In genomic region chr19:5386841-5387240, GRCh38 we compare ENCODE assay signal across 2 cellular contexts.
TF ChIP-seq lines count a peak whose summit lies in the region.

No MANE protein-coding gene starts in this region.

TF ChIP-seq in HepG2, 621 proteins besides CTCF, POLR2A, EP300 and RAD21:
- TF ChIP-seq CREB1 (IDR thresholded peaks at IDR 0.05) (no peak), CREB1 (CRISPR knock-in tag; IDR thresholded peaks at IDR 0.05) (no peak), ZNF629 (CRISPR knock-in tag; conservative IDR thresholded peaks at IDR 0.05) (peak; percentile 60; the same call in 1 of the 2 replicates)

TF ChIP-seq in K562, 482 proteins besides CTCF, POLR2A, EP300 and RAD21:
- TF ChIP-seq ZNF121 (CRISPR knock-in tag; conservative IDR thresholded peaks at IDR 0.05): no peak
- no peak for TF ChIP-seq ZFX (CRISPR knock-in tag; IDR thresholded peaks at IDR 0.05)
- 0 out of 2 replicates have a peak, but pooled peaks have one; percentile 26 for TF ChIP-seq ADNP (tag; IDR thresholded peaks at IDR 0.05)
- no peak for TF ChIP-seq ZNF146 (CRISPR knock-in tag; IDR thresholded peaks at IDR 0.05; ENCODE audit: unreplicated experiment)
- TF ChIP-seq RBM17 (IDR thresholded peaks at IDR 0.05; ENCODE audit: borderline replicate concordance, low read depth, low read length): no peak
- no peak for TF ChIP-seq HDAC6 (IDR thresholded peaks at IDR 0.05; ENCODE audit: low read depth, low read length)
- TF ChIP-seq, protein P1, sequence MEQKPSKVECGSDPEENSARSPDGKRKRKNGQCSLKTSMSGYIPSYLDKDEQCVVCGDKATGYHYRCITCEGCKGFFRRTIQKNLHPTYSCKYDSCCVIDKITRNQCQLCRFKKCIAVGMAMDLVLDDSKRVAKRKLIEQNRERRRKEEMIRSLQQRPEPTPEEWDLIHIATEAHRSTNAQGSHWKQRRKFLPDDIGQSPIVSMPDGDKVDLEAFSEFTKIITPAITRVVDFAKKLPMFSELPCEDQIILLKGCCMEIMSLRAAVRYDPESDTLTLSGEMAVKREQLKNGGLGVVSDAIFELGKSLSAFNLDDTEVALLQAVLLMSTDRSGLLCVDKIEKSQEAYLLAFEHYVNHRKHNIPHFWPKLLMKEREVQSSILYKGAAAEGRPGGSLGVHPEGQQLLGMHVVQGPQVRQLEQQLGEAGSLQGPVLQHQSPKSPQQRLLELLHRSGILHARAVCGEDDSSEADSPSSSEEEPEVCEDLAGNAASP (IDR thresholded peaks at IDR 0.05): no peak
- no peak for TF ChIP-seq ZC3H8 (IDR thresholded peaks at IDR 0.05)
- TF ChIP-seq, protein P2, sequence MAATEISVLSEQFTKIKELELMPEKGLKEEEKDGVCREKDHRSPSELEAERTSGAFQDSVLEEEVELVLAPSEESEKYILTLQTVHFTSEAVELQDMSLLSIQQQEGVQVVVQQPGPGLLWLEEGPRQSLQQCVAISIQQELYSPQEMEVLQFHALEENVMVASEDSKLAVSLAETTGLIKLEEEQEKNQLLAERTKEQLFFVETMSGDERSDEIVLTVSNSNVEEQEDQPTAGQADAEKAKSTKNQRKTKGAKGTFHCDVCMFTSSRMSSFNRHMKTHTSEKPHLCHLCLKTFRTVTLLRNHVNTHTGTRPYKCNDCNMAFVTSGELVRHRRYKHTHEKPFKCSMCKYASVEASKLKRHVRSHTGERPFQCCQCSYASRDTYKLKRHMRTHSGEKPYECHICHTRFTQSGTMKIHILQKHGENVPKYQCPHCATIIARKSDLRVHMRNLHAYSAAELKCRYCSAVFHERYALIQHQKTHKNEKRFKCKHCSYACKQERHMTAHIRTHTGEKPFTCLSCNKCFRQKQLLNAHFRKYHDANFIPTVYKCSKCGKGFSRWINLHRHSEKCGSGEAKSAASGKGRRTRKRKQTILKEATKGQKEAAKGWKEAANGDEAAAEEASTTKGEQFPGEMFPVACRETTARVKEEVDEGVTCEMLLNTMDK (IDR thresholded peaks at IDR 0.05; ENCODE audit: borderline replicate concordance, insufficient read depth, low read depth, low read length, poor library complexity, severe bottlenecking): no peak
- peak; percentile 62; the same call in 1 of the 2 replicates for TF ChIP-seq BCOR (IDR thresholded peaks at IDR 0.05)
- peak; percentile 51 for TF ChIP-seq RBM25 (IDR thresholded peaks at IDR 0.05; ENCODE audit: low read depth, low read length, severe bottlenecking)
- TF ChIP-seq MYNN (IDR thresholded peaks at IDR 0.05): no peak
- no peak for TF ChIP-seq MYNN (CRISPR knock-in tag; IDR thresholded peaks at IDR 0.05)
- no peak for TF ChIP-seq ZSCAN29 (IDR thresholded peaks at IDR 0.05)
- no peak for TF ChIP-seq DIDO1 (tag; IDR thresholded peaks at IDR 0.05; ENCODE audit: low read depth)
- no peak for TF ChIP-seq THRB (CRISPR knock-in tag; conservative IDR thresholded peaks at IDR 0.05)
- TF ChIP-seq, protein P3, sequence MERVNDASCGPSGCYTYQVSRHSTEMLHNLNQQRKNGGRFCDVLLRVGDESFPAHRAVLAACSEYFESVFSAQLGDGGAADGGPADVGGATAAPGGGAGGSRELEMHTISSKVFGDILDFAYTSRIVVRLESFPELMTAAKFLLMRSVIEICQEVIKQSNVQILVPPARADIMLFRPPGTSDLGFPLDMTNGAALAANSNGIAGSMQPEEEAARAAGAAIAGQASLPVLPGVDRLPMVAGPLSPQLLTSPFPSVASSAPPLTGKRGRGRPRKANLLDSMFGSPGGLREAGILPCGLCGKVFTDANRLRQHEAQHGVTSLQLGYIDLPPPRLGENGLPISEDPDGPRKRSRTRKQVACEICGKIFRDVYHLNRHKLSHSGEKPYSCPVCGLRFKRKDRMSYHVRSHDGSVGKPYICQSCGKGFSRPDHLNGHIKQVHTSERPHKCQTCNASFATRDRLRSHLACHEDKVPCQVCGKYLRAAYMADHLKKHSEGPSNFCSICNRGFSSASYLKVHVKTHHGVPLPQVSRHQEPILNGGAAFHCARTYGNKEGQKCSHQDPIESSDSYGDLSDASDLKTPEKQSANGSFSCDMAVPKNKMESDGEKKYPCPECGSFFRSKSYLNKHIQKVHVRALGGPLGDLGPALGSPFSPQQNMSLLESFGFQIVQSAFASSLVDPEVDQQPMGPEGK (CRISPR knock-in tag; IDR thresholded peaks at IDR 0.05; ENCODE audit: borderline replicate concordance): no peak
- TF ChIP-seq KLF1 (tag; IDR thresholded peaks at IDR 0.05): no peak
- TF ChIP-seq HMGN3 (IDR thresholded peaks at IDR 0.05; ENCODE audit: borderline replicate concordance, extremely low read depth, insufficient read length, low read depth, low read length): no peak
- no peak for TF ChIP-seq CGGBP1 (CRISPR knock-in tag; IDR thresholded peaks at IDR 0.05)
- TF ChIP-seq ZNF277 (CRISPR knock-in tag; IDR thresholded peaks at IDR 0.05; ENCODE audit: borderline replicate concordance): no peak
- TF ChIP-seq, protein P4, sequence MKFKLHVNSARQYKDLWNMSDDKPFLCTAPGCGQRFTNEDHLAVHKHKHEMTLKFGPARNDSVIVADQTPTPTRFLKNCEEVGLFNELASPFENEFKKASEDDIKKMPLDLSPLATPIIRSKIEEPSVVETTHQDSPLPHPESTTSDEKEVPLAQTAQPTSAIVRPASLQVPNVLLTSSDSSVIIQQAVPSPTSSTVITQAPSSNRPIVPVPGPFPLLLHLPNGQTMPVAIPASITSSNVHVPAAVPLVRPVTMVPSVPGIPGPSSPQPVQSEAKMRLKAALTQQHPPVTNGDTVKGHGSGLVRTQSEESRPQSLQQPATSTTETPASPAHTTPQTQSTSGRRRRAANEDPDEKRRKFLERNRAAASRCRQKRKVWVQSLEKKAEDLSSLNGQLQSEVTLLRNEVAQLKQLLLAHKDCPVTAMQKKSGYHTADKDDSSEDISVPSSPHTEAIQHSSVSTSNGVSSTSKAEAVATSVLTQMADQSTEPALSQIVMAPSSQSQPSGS (CRISPR knock-in tag; IDR thresholded peaks at IDR 0.05): no peak
- no peak for TF ChIP-seq CBX3 (IDR thresholded peaks at IDR 0.05; ENCODE audit: borderline replicate concordance in 1 of 2, low read length in 2 of 2)
